Comparison of ENCODE assay signal across 14 cellular contexts in the genomic region with DNA sequence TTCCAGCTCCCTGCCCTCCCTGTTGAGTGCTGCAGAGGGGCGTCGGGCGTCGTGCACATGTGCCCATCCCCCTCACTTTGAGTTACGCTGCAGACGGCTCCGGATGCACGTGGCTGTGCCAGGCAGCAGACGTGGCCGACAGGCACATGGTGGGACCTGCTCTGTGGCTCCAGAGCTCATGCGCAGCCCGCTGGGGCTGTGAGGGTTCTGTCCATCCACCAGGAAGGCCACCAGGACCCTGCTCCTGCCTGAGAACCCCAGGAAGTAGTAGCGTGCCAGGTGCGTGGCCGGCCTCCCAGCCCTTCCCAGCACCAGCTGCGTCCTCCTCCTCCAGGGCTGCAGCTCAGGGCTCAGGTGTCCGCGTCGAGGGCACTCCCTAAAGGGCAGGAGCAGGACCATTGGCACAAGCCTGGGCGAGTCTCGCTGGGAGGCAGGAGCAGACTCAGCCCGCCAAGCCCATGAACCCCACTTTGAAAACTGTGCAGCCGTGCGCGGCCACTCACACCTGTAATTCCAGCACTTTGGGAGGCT. TPM values are rescaled to one million over a fixed set of nuclear protein-coding genes. Genes with fewer than 3 reads are reported as not detected.
DNase-seq lines count a peak whose midpoint lies in the region; ATAC-seq and TF ChIP-seq lines count a peak whose summit lies in the region.
"Had no signal": no experiment of that assay in that cellular context is flagged by ENCODE, and none has a peak within 500 bp of the region (broad histone marks: within the 10 kb centered on the region; RNA-seq: fewer than 3 reads in every experiment).

No MANE protein-coding gene starts in this region.

- TF ChIP-seq CTCF in glutamatergic neuron (IDR thresholded peaks at IDR 0.05; ENCODE audit: partially characterized antibody, unreplicated experiment) (no peak), ovary (IDR thresholded peaks at IDR 0.05) (no peak)

- H3K36me3 ChIP-seq in ovary (no peaks in the 10 kb centered on the region), Karpas-422 (ENCODE audit: insufficient read depth, low read length) (no peaks in the 10 kb centered on the region)
- H3K36me3 ChIP-seq: transverse colon had no signal

- H3K4me1 ChIP-seq in ovary (ENCODE audit: insufficient read depth), result no peaks in the 10 kb centered on the region
- H3K4me1 ChIP-seq in Karpas-422 (ENCODE audit: low read length), result peaks cover 5% of the 10 kb centered on the region; the same call in 1 of the 2 replicates
- H3K4me1 ChIP-seq: transverse colon had no signal

- peak overlapping the region; percentile 46 for H3K4me3 Mint-ChIP-seq in glutamatergic neuron (ENCODE audit: unreplicated experiment)
- H3K4me3 Mint-ChIP-seq: naive thymus-derived CD4-positive, alpha-beta T cell had no signal

- H3K4me1 Mint-ChIP-seq in glutamatergic neuron (ENCODE audit: low read depth, unreplicated experiment), result peaks cover 17% of the 10 kb centered on the region

- no peak for TF ChIP-seq POLR2A in ovary (IDR thresholded peaks at IDR 0.05)

- H3K27ac ChIP-seq in ovary, result no peak overlapping the region
- H3K27ac ChIP-seq in Karpas-422 (ENCODE audit: low read length), result no peak overlapping the region
- H3K27ac ChIP-seq: transverse colon had no signal

- peaks cover 9% of the 10 kb centered on the region for H3K9me3 Mint-ChIP-seq in glutamatergic neuron (ENCODE audit: unreplicated experiment)

- H3K9ac ChIP-seq in Karpas-422 (ENCODE audit: low read length), result no peak overlapping the region

- no peaks in the 10 kb centered on the region for H3K9me2 ChIP-seq in Karpas-422 (replicated peaks; ENCODE audit: insufficient read depth, low read length)

- TF ChIP-seq EP300 in ovary (IDR thresholded peaks at IDR 0.05), result no peak

- H3K27me3 ChIP-seq in ovary (no peaks in the 10 kb centered on the region), Karpas-422 (ENCODE audit: low read length) (no peaks in the 10 kb centered on the region)

- peaks cover 6% of the 10 kb centered on the region for H3K36me3 Mint-ChIP-seq in glutamatergic neuron (ENCODE audit: unreplicated experiment)

- DNase-seq in DMS53 (lab: John Stamatoyannopoulos, UW) (peak; percentile 41), DMS53 treated with DMSO at 0.1 percent for 48 hours (lab: John Stamatoyannopoulos, UW; ENCODE audit: unreplicated experiment) (no peak), NCI-H2196 treated with DMSO at 0.1 percent for 48 hours (lab: John Stamatoyannopoulos, UW; ENCODE audit: unreplicated experiment) (peak; percentile 11), glutamatergic neuron (no peak), ovary (peak in 3 of 5 donors; percentile 4 to 6 (median 4)), Karpas-422 (no peak)
- DNase-seq: 8988T; GDM1; naive thymus-derived CD4-positive, alpha-beta T cell; NCI-H1930; stimulated activated CD4-positive, alpha-beta T cell treated with anti-CD3 and anti-CD28 coated beads, Interleukin-2, amount 100 ng/mL, for 48 hours; transverse colon had no signal

- H4K20me1 ChIP-seq in Karpas-422 (ENCODE audit: insufficient read depth, low read depth, low read length), result no peaks in the 10 kb centered on the region

- intact Hi-C loops in ovary (cut with DNase I), result no loop called here

- H3K79me2 ChIP-seq in Karpas-422 (ENCODE audit: low read length), result no peaks in the 10 kb centered on the region

- H3K27ac Mint-ChIP-seq in glutamatergic neuron (ENCODE audit: unreplicated experiment), result no peak overlapping the region
- H3K27ac Mint-ChIP-seq: naive thymus-derived CD4-positive, alpha-beta T cell had no signal

- H3K9me3 ChIP-seq in ovary, result no peaks in the 10 kb centered on the region
- H3K9me3 ChIP-seq in Karpas-422 (ENCODE audit: low read length), result no peaks in the 10 kb centered on the region
- H3K9me3 ChIP-seq: transverse colon had no signal

- H2AFZ ChIP-seq in Karpas-422 (ENCODE audit: low read length), result no peak overlapping the region

- peaks cover 18% of the 10 kb centered on the region for H3K27me3 Mint-ChIP-seq in glutamatergic neuron (ENCODE audit: unreplicated experiment)

- whole genome bisulfite sequencing in ovary, 3 donors, result 72 to 80% (median 78%) methylated on average over 25 of the region's 25 CpGs

- H3K4me3 ChIP-seq in ovary, result no peak overlapping the region
- no peak overlapping the region for H3K4me3 ChIP-seq in Karpas-422 (ENCODE audit: low read length)
- H3K4me3 ChIP-seq: transverse colon had no signal

- ATAC-seq in HG03045 (IDR thresholded peaks at IDR 0.05; ENCODE audit: unreplicated experiment) (no peak), HG03442 (IDR thresholded peaks at IDR 0.05; ENCODE audit: unreplicated experiment) (no peak)
- ATAC-seq: naive thymus-derived CD4-positive, alpha-beta T cell had no signal

- H3K4me2 ChIP-seq in Karpas-422 (ENCODE audit: low read depth, low read length, poor library complexity, severe bottlenecking), result no peak overlapping the region

RNA-seq across cellular contexts. Expression of gene ELFN1, which starts 25.0 kb away (rescaled TPM):
- total RNA-seq in glutamatergic neuron (ENCODE audit: unreplicated experiment), result 40.0 TPM
- 1 to 10 TPM in 2 of 7 donors, under 1 TPM in 5; 0.25 to 1.5 (median 0.78) TPM for total RNA-seq in ovary
- under 1 TPM; 0.05 to 0.46 TPM for polyA plus RNA-seq in ovary
- total RNA-seq in Karpas-422 (2014; rRNA removed; shearing (Covaris generic); ENCODE audit: low replicate concordance), result not detected in 2 replicates
- polyA plus RNA-seq: naive thymus-derived CD4-positive, alpha-beta T cell had no signal

Comparison
In these comparisons a context has a peak if more than half of its experiments do, and no peak if none do; other contexts are left out.
1. DNase-seq: peak in DMS53 (single experiment), NCI-H2196 treated with DMSO at 0.1 percent for 48 hours (single experiment) and ovary (3 of 5); none in DMS53 treated with DMSO at 0.1 percent for 48 hours (single experiment), glutamatergic neuron (single experiment) and Karpas-422 (single experiment).
2. RNA of gene ELFN1, which starts 25.0 kb away (total RNA-seq): 40.0 TPM in glutamatergic neuron (single experiment); 0.25 to 1.5 TPM in ovary and not detected in Karpas-422; every median in the first group is over 10 times any median in the second.